ENCODE assay signal across 8 cellular contexts in the genomic region with DNA sequence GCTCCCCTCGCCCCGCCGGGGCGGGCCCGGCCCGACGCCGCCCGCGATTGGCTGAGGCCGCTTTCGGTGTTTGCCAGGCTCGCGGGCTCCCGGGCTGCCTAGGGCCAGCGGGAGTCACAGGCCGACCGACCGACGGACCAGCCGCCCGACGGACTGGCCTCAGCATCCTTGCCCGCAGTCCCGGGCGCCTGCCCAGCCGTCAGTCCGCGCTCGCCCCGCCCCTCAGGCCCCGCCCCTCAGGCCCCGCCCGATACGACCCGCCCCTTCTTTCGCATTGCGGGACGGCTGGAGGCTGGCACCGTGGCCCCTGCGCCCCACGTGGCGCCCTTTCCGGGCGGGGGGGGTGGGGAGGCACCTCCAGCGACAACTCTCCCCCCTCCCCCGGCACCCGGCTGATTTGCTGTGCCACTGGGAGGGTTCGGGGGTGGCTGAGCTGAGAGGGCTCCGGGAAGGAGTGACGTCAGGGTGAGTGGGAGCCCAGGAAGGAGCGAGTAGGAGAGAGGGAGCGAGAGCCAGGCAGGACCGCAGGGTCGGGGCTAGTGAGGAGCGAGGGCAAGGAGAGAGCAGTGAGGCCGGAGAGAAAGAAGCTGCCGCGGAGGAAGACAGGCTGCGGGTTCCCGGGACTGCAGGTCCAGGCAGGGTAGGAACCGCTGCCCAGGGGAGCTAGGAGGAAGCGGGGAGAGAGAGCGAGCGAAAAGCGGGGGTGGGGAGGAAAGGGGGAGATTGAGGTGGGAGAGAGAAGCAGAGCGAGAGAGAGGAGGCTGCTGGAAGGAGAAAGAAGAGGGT. TPM values are rescaled to one million over a fixed set of nuclear protein-coding genes. Genes with fewer than 3 reads are reported as not detected.
DNase-seq lines count a peak whose midpoint lies in the region; ATAC-seq lines count a peak whose summit lies in the region.

A gene with protein sequence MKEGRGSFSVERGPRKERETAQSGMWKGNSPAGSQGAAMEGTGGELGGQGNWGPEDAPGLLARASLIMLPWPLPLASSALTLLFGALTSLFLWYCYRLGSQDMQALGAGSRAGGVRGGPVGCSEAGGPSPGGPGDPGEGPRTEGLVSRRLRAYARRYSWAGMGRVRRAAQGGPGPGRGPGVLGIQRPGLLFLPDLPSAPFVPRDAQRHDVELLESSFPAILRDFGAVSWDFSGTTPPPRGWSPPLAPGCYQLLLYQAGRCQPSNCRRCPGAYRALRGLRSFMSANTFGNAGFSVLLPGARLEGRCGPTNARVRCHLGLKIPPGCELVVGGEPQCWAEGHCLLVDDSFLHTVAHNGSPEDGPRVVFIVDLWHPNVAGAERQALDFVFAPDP (plus strand): TSS at position 387 of the 786 bp plus-strand sequence. CDS start 484 bp downstream, outside the sequence.

- H3K36me3 ChIP-seq in ES-I3 (ENCODE audit: insufficient read depth, low read length) (no peaks in the 10 kb centered on the region), endocrine pancreas (ENCODE audit: control insufficient read depth, insufficient read depth, low read length) (no peaks in the 10 kb centered on the region)

- H3K4me3 ChIP-seq in endocrine pancreas (ENCODE audit: control insufficient read depth, insufficient read depth, low read length): peak within 1 kb of the TSS; percentile 50

- H3K27me3 ChIP-seq in endocrine pancreas (ENCODE audit: control insufficient read depth, insufficient read depth, low read length): no peaks in the 10 kb centered on the region

- DNase-seq in NCI-H69 (lab: John Stamatoyannopoulos, UW): peak; percentile 86
- peak; percentile 30 to 41 for DNase-seq in activated CD8-positive, alpha-beta memory T cell treated with anti-CD3 and anti-CD28 coated beads for 4 hours (ENCODE audit: low read depth in 2 of 2)
- DNase-seq in mesenteric fat pad (ENCODE audit: low spot score): peak; percentile 92
- DNase-seq in stimulated activated CD8-positive, alpha-beta memory T cell treated with anti-CD3 and anti-CD28 coated beads, Interleukin-12 subunit alpha, Interleukin-12 subunit beta, amount 100 ng/mL, for 4 hours (ENCODE audit: low read depth): peak; percentile 53

- H3K9me3 ChIP-seq in ES-I3 (ENCODE audit: control insufficient read depth, insufficient read depth, low read length) (no peaks in the 10 kb centered on the region), endocrine pancreas (ENCODE audit: control insufficient read depth, low read length) (no peaks in the 10 kb centered on the region)

- H3K9ac ChIP-seq in ES-I3 (ENCODE audit: low read depth, low read length) (peak within 1 kb of the TSS; percentile 79), endocrine pancreas (ENCODE audit: control insufficient read depth, insufficient read depth, low read length) (peak within 1 kb of the TSS; percentile 91)

- ATAC-seq in HG03025 (IDR thresholded peaks at IDR 0.05; ENCODE audit: low FRiP score, unreplicated experiment): peak; percentile 50
- ATAC-seq in HG02884 (IDR thresholded peaks at IDR 0.05; ENCODE audit: unreplicated experiment): no peak

- H3K4me1 ChIP-seq in ES-I3 (ENCODE audit: insufficient read depth, low read length): no peaks in the 10 kb centered on the region; the same call in none of the 2 replicates
- no peaks in the 10 kb centered on the region for H3K4me1 ChIP-seq in endocrine pancreas (ENCODE audit: control insufficient read depth, insufficient read depth, low read length)

RNA-seq across cellular contexts. Expression of the gene that starts here (rescaled TPM):
- total RNA-seq in mesenteric fat pad: 0.67 TPM

Comparison
In these comparisons a context has a peak if more than half of its experiments do, and no peak if none do; other contexts are left out.
1. Peak in DNase-seq in mesenteric fat pad; RNA of the gene not detected or under 1 TPM.
2. DNase-seq: peak in every context shown above with its lines; median percentile 92 in mesenteric fat pad; 86 in NCI-H69; 53 in stimulated activated CD8-positive, alpha-beta memory T cell treated with anti-CD3 and anti-CD28 coated beads, Interleukin-12 subunit alpha, Interleukin-12 subunit beta, amount 100 ng/mL, for 4 hours; 36 in activated CD8-positive, alpha-beta memory T cell treated with anti-CD3 and anti-CD28 coated beads for 4 hours.